ENCODE assay signal across 13 cellular contexts in genomic region chr5:35129276-35129675, GRCh38.
DNase-seq lines count a peak whose midpoint lies in the region; ATAC-seq, FAIRE-seq and TF ChIP-seq lines count a peak whose summit lies in the region.
"Had no signal": no experiment of that assay in that cellular context is flagged by ENCODE, and none has a peak within 500 bp of the region (broad histone marks: within the 10 kb centered on the region; RNA-seq: fewer than 3 reads in every experiment).

No MANE protein-coding gene starts in this region.

- ATAC-seq in GM21381 (IDR thresholded peaks at IDR 0.05; ENCODE audit: unreplicated experiment): no peak

- no peak overlapping the region for H2AFZ ChIP-seq in osteoblast (ENCODE audit: low read length)

- no peak overlapping the region for H3K27ac Mint-ChIP-seq in immature natural killer cell
- H3K27ac Mint-ChIP-seq: CD4-positive, alpha-beta T cell had no signal

- H3K4me1 Mint-ChIP-seq in immature natural killer cell: no peaks in the 10 kb centered on the region

- no peaks in the 10 kb centered on the region for H3K79me2 ChIP-seq in osteoblast (ENCODE audit: insufficient read depth, low read length)

- H3K4me3 ChIP-seq in osteoblast (ENCODE audit: insufficient read depth, low read length): no peak overlapping the region
- no peak overlapping the region for H3K4me3 ChIP-seq in ascending aorta

- peaks cover 0 to 4% (median under 1%) of the 10 kb centered on the region in 6 donors for H3K9me3 Mint-ChIP-seq in immature natural killer cell
- H3K9me3 Mint-ChIP-seq: CD4-positive, alpha-beta T cell had no signal

- H3K36me3 Mint-ChIP-seq in immature natural killer cell: no peaks in the 10 kb centered on the region

- TF ChIP-seq CTCF in osteoblast (IDR thresholded peaks at IDR 0.05; ENCODE audit: extremely low read depth, low read depth, low read length) (no peak), ascending aorta (IDR thresholded peaks at IDR 0.05) (no peak)

- FAIRE-seq in RCC 7860 (lab: Jason Lieb, UNC): peak; percentile 99

- DNase-seq in EH (ENCODE audit: low read depth): peak; percentile 93
- DNase-seq in RCC 7860 (ENCODE audit: low spot score): peak; percentile 88
- DNase-seq in fibroblast of gingiva (ENCODE audit: low read depth): peak; percentile 68
- no peak for DNase-seq in osteoblast (ENCODE audit: insufficient read length, low spot score, missing footprints)
- DNase-seq in immature natural killer cell: no peak
- DNase-seq in activated CD4-positive, alpha-beta T cell treated with anti-CD3 and anti-CD28 coated beads for 1 hour: no peak
- no peak for DNase-seq in ascending aorta (ENCODE audit: low spot score in 2 of 2)
- DNase-seq: activated naive CD4-positive, alpha-beta T cell treated with anti-CD3 and anti-CD28 coated beads, Interleukin-2, amount 50 U/mL, for 16 hours; NCI-H1048; occipital lobe; stimulated activated CD4-positive, alpha-beta T cell treated with anti-CD3 and anti-CD28 coated beads, Interleukin-1b, Interleukin-23, amount 100 ng/mL, for 48 hours had no signal

- no peaks in the 10 kb centered on the region for H4K20me1 ChIP-seq in osteoblast (ENCODE audit: insufficient read depth, low read length)

- no peaks in the 10 kb centered on the region for H3K36me3 ChIP-seq in osteoblast (ENCODE audit: insufficient read depth, low read length)
- no peaks in the 10 kb centered on the region for H3K36me3 ChIP-seq in ascending aorta

- peak overlapping the region; percentile 37 for H3K4me2 ChIP-seq in osteoblast (ENCODE audit: insufficient read depth, low read length)

- intact Hi-C loops in ascending aorta (cut with DNase I): no loop called here

- peaks cover 0 to 3% (median 2%) of the 10 kb centered on the region in 3 donors for H3K27me3 Mint-ChIP-seq in immature natural killer cell (ENCODE audit: low read depth in 3 of 3)

- H3K9me3 ChIP-seq in osteoblast (ENCODE audit: low read depth, low read length) (no peaks in the 10 kb centered on the region), ascending aorta (no peaks in the 10 kb centered on the region)

- no peaks in the 10 kb centered on the region for H3K27me3 ChIP-seq in osteoblast (ENCODE audit: insufficient read depth, low read length)
- no peaks in the 10 kb centered on the region for H3K27me3 ChIP-seq in ascending aorta

- H3K4me1 ChIP-seq in osteoblast (ENCODE audit: insufficient read depth, low read length): peaks cover 41% of the 10 kb centered on the region
- no peaks in the 10 kb centered on the region for H3K4me1 ChIP-seq in ascending aorta

- H3K27ac ChIP-seq in osteoblast (ENCODE audit: low read depth, low read length) (peak overlapping the region; percentile 1), ascending aorta (no peak overlapping the region)

- H3K4me3 Mint-ChIP-seq in immature natural killer cell: no peak overlapping the region
- H3K4me3 Mint-ChIP-seq: CD4-positive, alpha-beta T cell had no signal

Comparison
In these comparisons a context has a peak if more than half of its experiments do, and no peak if none do; other contexts are left out.
1. DNase-seq: peak in EH (single experiment), RCC 7860 (single experiment) and fibroblast of gingiva (single experiment); none in osteoblast (single experiment), immature natural killer cell (0 of 3), activated CD4-positive, alpha-beta T cell treated with anti-CD3 and anti-CD28 coated beads for 1 hour (single experiment) and ascending aorta (0 of 2).